1 cellular context compared by ENCODE assay signal in the genomic region with DNA sequence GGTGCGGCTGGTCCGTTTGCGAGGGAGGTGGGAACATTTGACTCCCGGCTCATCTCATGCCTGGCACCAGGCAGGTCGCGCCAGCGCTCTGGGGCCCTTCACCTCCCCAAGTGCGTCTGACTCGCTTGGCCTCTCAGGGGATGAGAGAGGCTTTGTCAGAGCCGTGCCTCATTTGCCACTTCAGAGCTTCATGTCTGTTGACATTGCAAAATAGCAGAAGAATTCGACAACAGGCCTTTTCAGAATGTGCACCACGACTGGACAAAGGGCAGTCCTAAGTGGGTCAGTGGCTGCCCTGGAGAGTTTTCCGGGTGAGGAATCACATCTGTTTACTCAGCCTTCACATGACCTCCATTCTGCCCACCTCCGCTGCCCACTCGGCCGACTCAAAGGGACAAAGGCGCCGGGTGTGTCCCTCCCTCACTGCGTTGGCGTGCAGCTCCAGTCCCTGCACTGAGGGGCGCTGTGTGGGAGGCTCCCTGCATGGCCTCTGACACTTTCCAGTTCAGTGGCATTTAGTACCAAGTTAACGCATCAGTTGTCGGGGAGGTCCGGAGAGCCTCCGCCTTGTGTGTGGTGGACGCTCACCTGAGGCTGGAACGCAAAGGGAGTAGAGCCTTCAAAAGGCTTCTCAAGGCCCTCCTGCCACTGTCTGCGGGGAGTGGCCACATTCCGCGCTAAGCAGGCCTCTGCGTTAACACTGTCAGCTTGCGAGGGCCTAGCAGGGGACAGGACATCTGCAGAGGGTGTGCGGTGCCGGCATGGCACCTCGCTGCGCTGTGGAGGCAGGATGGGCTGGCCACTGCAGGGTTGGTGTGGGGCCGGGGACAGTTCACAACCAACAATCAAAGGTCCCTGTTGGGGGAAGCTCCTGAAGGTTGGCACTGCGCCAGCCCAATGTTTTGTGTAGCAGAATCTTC.
TF ChIP-seq lines count a peak whose summit lies in the region.

No MANE protein-coding gene starts in this region.

TF ChIP-seq in HepG2, 621 proteins besides CTCF, POLR2A, EP300 and RAD21 (continued from another document and continues in another):
- TF ChIP-seq, protein P1, sequence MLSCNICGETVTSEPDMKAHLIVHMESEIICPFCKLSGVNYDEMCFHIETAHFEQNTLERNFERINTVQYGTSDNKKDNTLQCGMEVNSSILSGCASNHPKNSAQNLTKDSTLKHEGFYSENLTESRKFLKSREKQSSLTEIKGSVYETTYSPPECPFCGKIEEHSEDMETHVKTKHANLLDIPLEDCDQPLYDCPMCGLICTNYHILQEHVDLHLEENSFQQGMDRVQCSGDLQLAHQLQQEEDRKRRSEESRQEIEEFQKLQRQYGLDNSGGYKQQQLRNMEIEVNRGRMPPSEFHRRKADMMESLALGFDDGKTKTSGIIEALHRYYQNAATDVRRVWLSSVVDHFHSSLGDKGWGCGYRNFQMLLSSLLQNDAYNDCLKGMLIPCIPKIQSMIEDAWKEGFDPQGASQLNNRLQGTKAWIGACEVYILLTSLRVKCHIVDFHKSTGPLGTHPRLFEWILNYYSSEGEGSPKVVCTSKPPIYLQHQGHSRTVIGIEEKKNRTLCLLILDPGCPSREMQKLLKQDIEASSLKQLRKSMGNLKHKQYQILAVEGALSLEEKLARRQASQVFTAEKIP (CRISPR knock-in tag; IDR thresholded peaks at IDR 0.05; ENCODE audit: borderline replicate concordance), result no peak
- TF ChIP-seq ARNT2 (CRISPR knock-in tag; IDR thresholded peaks at IDR 0.05; ENCODE audit: low read depth) (peak; percentile 54; the same call in 1 of the 2 replicates), ZNF264 (CRISPR knock-in tag; IDR thresholded peaks at IDR 0.05) (peak; percentile 87), EEA1 (CRISPR knock-in tag; IDR thresholded peaks at IDR 0.05; ENCODE audit: borderline replicate concordance) (no peak), ZNF383 (CRISPR knock-in tag; IDR thresholded peaks at IDR 0.05; ENCODE audit: borderline replicate concordance) (no peak), NONO (IDR thresholded peaks at IDR 0.05) (no peak), NONO (CRISPR knock-in tag; conservative IDR thresholded peaks at IDR 0.05) (peak; percentile 61; the same call in 1 of the 2 replicates), SNAPC2 (CRISPR knock-in tag; IDR thresholded peaks at IDR 0.05) (no peak), STAG1 (CRISPR knock-in tag; IDR thresholded peaks at IDR 0.05) (peak; percentile 28; the same call in 1 of the 2 replicates), ZFP36L1 (CRISPR knock-in tag; IDR thresholded peaks at IDR 0.05) (peak; percentile 50; the same call in 1 of the 2 replicates), ZBTB1 (CRISPR knock-in tag; IDR thresholded peaks at IDR 0.05; ENCODE audit: borderline replicate concordance) (0 out of 2 replicates have a peak, but pooled peaks have one; percentile 30), ZNF839 (CRISPR knock-in tag; IDR thresholded peaks at IDR 0.05; ENCODE audit: borderline replicate concordance) (no peak), ZNF777 (CRISPR knock-in tag; IDR thresholded peaks at IDR 0.05) (no peak), SRSF4 (IDR thresholded peaks at IDR 0.05; ENCODE audit: low read depth, low read length, poor library complexity, severe bottlenecking) (no peak), ZNF616 (CRISPR knock-in tag; IDR thresholded peaks at IDR 0.05; ENCODE audit: low read depth) (no peak), ISX (CRISPR knock-in tag; conservative IDR thresholded peaks at IDR 0.05) (no peak), ADNP (CRISPR knock-in tag; IDR thresholded peaks at IDR 0.05) (no peak), MTA3 (CRISPR knock-in tag; IDR thresholded peaks at IDR 0.05) (no peak), CBX2 (IDR thresholded peaks at IDR 0.05; ENCODE audit: low read depth, low read length) (no peak), CBX2 (CRISPR knock-in tag; IDR thresholded peaks at IDR 0.05; ENCODE audit: low read depth) (peak; percentile 46; the same call in 1 of the 2 replicates), KLF13 (CRISPR knock-in tag; IDR thresholded peaks at IDR 0.05) (no peak), SNAI1 (CRISPR knock-in tag; IDR thresholded peaks at IDR 0.05; ENCODE audit: borderline replicate concordance) (peak; percentile 87; the same call in 1 of the 2 replicates), ELF1 (CRISPR knock-in tag; IDR thresholded peaks at IDR 0.05) (peak; percentile 71), DPF2 (CRISPR knock-in tag; IDR thresholded peaks at IDR 0.05; ENCODE audit: borderline replicate concordance, low read depth) (peak; percentile 86), RELA (CRISPR knock-in tag; IDR thresholded peaks at IDR 0.05) (no peak), ZNF160 (CRISPR knock-in tag; IDR thresholded peaks at IDR 0.05) (no peak), ZNF556 (CRISPR knock-in tag; IDR thresholded peaks at IDR 0.05; ENCODE audit: borderline replicate concordance) (peak; percentile 78), HHEX (CRISPR knock-in tag; IDR thresholded peaks at IDR 0.05) (peak; percentile 80; the same call in 1 of the 2 replicates), MLLT10 (CRISPR knock-in tag; IDR thresholded peaks at IDR 0.05) (no peak), ZNF354B (CRISPR knock-in tag; IDR thresholded peaks at IDR 0.05) (no peak), FOSL1 (CRISPR knock-in tag; IDR thresholded peaks at IDR 0.05; ENCODE audit: borderline replicate concordance) (no peak; the same call in 1 of the 2 replicates)
- TF ChIP-seq, protein P2, sequence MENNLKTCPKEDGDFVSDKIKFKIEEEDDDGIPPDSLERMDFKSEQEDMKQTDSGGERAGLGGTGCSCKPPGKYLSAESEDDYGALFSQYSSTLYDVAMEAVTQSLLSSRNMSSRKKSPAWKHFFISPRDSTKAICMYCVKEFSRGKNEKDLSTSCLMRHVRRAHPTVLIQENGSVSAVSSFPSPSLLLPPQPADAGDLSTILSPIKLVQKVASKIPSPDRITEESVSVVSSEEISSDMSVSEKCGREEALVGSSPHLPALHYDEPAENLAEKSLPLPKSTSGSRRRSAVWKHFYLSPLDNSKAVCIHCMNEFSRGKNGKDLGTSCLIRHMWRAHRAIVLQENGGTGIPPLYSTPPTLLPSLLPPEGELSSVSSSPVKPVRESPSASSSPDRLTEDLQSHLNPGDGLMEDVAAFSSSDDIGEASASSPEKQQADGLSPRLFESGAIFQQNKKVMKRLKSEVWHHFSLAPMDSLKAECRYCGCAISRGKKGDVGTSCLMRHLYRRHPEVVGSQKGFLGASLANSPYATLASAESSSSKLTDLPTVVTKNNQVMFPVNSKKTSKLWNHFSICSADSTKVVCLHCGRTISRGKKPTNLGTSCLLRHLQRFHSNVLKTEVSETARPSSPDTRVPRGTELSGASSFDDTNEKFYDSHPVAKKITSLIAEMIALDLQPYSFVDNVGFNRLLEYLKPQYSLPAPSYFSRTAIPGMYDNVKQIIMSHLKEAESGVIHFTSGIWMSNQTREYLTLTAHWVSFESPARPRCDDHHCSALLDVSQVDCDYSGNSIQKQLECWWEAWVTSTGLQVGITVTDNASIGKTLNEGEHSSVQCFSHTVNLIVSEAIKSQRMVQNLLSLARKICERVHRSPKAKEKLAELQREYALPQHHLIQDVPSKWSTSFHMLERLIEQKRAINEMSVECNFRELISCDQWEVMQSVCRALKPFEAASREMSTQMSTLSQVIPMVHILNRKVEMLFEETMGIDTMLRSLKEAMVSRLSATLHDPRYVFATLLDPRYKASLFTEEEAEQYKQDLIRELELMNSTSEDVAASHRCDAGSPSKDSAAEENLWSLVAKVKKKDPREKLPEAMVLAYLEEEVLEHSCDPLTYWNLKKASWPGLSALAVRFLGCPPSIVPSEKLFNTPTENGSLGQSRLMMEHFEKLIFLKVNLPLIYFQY (CRISPR knock-in tag; IDR thresholded peaks at IDR 0.05; ENCODE audit: borderline replicate concordance), result peak; percentile 72; the same call in 1 of the 2 replicates
- TF ChIP-seq, protein P3, sequence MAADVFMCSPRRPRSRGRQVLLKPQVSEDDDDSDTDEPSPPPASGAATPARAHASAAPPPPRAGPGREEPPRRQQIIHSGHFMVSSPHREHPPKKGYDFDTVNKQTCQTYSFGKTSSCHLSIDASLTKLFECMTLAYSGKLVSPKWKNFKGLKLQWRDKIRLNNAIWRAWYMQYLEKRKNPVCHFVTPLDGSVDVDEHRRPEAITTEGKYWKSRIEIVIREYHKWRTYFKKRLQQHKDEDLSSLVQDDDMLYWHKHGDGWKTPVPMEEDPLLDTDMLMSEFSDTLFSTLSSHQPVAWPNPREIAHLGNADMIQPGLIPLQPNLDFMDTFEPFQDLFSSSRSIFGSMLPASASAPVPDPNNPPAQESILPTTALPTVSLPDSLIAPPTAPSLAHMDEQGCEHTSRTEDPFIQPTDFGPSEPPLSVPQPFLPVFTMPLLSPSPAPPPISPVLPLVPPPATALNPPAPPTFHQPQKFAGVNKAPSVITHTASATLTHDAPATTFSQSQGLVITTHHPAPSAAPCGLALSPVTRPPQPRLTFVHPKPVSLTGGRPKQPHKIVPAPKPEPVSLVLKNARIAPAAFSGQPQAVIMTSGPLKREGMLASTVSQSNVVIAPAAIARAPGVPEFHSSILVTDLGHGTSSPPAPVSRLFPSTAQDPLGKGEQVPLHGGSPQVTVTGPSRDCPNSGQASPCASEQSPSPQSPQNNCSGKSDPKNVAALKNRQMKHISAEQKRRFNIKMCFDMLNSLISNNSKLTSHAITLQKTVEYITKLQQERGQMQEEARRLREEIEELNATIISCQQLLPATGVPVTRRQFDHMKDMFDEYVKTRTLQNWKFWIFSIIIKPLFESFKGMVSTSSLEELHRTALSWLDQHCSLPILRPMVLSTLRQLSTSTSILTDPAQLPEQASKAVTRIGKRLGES (CRISPR knock-in tag; IDR thresholded peaks at IDR 0.05; ENCODE audit: borderline replicate concordance), result peak; percentile 54; the same call in 1 of the 2 replicates
- TF ChIP-seq, protein P4, sequence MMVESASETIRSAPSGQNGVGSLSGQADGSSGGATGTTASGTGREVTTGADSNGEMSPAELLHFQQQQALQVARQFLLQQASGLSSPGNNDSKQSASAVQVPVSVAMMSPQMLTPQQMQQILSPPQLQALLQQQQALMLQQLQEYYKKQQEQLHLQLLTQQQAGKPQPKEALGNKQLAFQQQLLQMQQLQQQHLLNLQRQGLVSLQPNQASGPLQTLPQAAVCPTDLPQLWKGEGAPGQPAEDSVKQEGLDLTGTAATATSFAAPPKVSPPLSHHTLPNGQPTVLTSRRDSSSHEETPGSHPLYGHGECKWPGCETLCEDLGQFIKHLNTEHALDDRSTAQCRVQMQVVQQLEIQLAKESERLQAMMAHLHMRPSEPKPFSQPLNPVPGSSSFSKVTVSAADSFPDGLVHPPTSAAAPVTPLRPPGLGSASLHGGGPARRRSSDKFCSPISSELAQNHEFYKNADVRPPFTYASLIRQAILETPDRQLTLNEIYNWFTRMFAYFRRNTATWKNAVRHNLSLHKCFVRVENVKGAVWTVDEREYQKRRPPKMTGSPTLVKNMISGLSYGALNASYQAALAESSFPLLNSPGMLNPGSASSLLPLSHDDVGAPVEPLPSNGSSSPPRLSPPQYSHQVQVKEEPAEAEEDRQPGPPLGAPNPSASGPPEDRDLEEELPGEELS (CRISPR knock-in tag; IDR thresholded peaks at IDR 0.05), result peak; percentile 95
- TF ChIP-seq, protein P5, sequence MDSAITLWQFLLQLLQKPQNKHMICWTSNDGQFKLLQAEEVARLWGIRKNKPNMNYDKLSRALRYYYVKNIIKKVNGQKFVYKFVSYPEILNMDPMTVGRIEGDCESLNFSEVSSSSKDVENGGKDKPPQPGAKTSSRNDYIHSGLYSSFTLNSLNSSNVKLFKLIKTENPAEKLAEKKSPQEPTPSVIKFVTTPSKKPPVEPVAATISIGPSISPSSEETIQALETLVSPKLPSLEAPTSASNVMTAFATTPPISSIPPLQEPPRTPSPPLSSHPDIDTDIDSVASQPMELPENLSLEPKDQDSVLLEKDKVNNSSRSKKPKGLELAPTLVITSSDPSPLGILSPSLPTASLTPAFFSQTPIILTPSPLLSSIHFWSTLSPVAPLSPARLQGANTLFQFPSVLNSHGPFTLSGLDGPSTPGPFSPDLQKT (CRISPR knock-in tag; IDR thresholded peaks at IDR 0.05; ENCODE audit: borderline replicate concordance), result no peak
- TF ChIP-seq, protein P6, sequence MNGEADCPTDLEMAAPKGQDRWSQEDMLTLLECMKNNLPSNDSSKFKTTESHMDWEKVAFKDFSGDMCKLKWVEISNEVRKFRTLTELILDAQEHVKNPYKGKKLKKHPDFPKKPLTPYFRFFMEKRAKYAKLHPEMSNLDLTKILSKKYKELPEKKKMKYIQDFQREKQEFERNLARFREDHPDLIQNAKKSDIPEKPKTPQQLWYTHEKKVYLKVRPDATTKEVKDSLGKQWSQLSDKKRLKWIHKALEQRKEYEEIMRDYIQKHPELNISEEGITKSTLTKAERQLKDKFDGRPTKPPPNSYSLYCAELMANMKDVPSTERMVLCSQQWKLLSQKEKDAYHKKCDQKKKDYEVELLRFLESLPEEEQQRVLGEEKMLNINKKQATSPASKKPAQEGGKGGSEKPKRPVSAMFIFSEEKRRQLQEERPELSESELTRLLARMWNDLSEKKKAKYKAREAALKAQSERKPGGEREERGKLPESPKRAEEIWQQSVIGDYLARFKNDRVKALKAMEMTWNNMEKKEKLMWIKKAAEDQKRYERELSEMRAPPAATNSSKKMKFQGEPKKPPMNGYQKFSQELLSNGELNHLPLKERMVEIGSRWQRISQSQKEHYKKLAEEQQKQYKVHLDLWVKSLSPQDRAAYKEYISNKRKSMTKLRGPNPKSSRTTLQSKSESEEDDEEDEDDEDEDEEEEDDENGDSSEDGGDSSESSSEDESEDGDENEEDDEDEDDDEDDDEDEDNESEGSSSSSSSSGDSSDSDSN (CRISPR knock-in tag; IDR thresholded peaks at IDR 0.05), result peak; percentile 65
- TF ChIP-seq, protein P7, sequence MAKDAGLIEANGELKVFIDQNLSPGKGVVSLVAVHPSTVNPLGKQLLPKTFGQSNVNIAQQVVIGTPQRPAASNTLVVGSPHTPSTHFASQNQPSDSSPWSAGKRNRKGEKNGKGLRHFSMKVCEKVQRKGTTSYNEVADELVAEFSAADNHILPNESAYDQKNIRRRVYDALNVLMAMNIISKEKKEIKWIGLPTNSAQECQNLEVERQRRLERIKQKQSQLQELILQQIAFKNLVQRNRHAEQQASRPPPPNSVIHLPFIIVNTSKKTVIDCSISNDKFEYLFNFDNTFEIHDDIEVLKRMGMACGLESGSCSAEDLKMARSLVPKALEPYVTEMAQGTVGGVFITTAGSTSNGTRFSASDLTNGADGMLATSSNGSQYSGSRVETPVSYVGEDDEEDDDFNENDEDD (CRISPR knock-in tag; IDR thresholded peaks at IDR 0.05; ENCODE audit: borderline replicate concordance), result peak; percentile 58; the same call in 1 of the 2 replicates
- TF ChIP-seq, protein P8, sequence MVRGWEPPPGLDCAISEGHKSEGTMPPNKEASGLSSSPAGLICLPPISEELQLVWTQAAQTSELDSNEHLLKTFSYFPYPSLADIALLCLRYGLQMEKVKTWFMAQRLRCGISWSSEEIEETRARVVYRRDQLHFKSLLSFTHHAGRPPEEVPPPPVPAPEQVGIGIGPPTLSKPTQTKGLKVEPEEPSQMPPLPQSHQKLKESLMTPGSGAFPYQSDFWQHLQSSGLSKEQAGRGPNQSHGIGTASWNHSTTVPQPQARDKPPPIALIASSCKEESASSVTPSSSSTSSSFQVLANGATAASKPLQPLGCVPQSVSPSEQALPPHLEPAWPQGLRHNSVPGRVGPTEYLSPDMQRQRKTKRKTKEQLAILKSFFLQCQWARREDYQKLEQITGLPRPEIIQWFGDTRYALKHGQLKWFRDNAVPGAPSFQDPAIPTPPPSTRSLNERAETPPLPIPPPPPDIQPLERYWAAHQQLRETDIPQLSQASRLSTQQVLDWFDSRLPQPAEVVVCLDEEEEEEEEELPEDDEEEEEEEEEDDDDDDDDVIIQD (CRISPR knock-in tag; IDR thresholded peaks at IDR 0.05; ENCODE audit: low read depth), result no peak; the same call in none of the 2 replicates
- TF ChIP-seq, protein P9, sequence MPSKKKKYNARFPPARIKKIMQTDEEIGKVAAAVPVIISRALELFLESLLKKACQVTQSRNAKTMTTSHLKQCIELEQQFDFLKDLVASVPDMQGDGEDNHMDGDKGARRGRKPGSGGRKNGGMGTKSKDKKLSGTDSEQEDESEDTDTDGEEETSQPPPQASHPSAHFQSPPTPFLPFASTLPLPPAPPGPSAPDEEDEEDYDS (CRISPR knock-in tag; IDR thresholded peaks at IDR 0.05), result no peak; the same call in none of the 2 replicates
